In the genomic region with DNA sequence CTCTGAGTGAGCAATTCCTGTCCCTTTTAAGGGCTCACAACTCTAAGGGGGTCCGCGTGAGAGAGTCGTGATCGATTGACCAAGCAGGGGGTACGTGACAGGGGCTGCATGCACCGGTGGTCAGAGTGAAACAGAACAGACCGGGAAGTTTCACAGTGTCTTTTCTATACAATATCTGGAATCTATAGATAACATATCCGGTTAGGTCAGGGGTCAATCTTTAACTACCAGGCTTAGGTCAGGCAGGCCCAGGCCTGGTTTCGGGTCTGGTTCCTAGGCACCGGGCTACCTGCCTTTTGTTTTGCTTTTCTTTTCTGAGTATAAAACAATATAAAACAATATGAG, we compare ENCODE assay signal across 9 cellular contexts. TPM values are rescaled to one million over a fixed set of nuclear protein-coding genes. Genes with fewer than 3 reads are reported as not detected.
DNase-seq lines count a peak whose midpoint lies in the region; ATAC-seq, FAIRE-seq and TF ChIP-seq lines count a peak whose summit lies in the region.
"Not testable (repeated sequence)": the region's sequence is repeated elsewhere in the genome, so short reads cannot be mapped to it uniquely, and the experiment has no call there.
"Had no signal": no experiment of that assay in that cellular context is flagged by ENCODE, and none has a peak within 500 bp of the region (broad histone marks: within the 10 kb centered on the region; RNA-seq: fewer than 3 reads in every experiment).

No MANE protein-coding gene starts in this region.

- H3K27ac Mint-ChIP-seq in GM23338; chondrocyte (ENCODE audit: unreplicated experiment): not testable (repeated sequence)
- H3K27ac Mint-ChIP-seq in WTC11 (peak overlapping the region; percentile 69), glutamatergic neuron (ENCODE audit: unreplicated experiment) (peak overlapping the region; percentile 4), nephron progenitor cell (peak overlapping the region; percentile 23)
- peak overlapping the region; percentile 21 for H3K27ac Mint-ChIP-seq in stimulated activated effector memory CD8-positive, alpha-beta T cell treated with anti-CD3 and anti-CD28 coated beads, Interleukin-12 subunit alpha, Interleukin-12 subunit beta, amount 100 ng/mL, for 72 hours

- H3K4me2 ChIP-seq in GM23338: peak overlapping the region; percentile 60; the same call in 1 of the 2 replicates

- FAIRE-seq in GM18507 (lab: Jason Lieb, UNC): peak; percentile 75

- H3K4me1 Mint-ChIP-seq in GM23338 (peaks cover 52% of the 10 kb centered on the region), WTC11 (peaks cover 61% of the 10 kb centered on the region), glutamatergic neuron (ENCODE audit: low read depth, unreplicated experiment) (peaks cover 38% of the 10 kb centered on the region), nephron progenitor cell (peaks cover 31% of the 10 kb centered on the region)
- not testable (repeated sequence) for H3K4me1 Mint-ChIP-seq in chondrocyte (ENCODE audit: low read depth); stimulated activated effector memory CD8-positive, alpha-beta T cell treated with anti-CD3 and anti-CD28 coated beads, Interleukin-12 subunit alpha, Interleukin-12 subunit beta, amount 100 ng/mL, for 72 hours

- H3K9me3 ChIP-seq in HUES6 (ENCODE audit: control insufficient read depth, insufficient read depth, low read depth, low read length): peaks cover 15% of the 10 kb centered on the region; the same call in 1 of the 2 replicates

- not testable (repeated sequence) for H3K27ac ChIP-seq in GM23338 (ENCODE audit: low read depth)
- H3K27ac ChIP-seq in HUES6 (ENCODE audit: low read depth, low read length): peak overlapping the region; percentile 62; the same call in 1 of the 2 replicates

- H3K9me3 Mint-ChIP-seq in GM23338 (peaks cover 40% of the 10 kb centered on the region), WTC11 (peaks cover 26% of the 10 kb centered on the region), nephron progenitor cell (peaks cover 10% of the 10 kb centered on the region)
- H3K9me3 Mint-ChIP-seq in chondrocyte (ENCODE audit: low read depth); glutamatergic neuron (ENCODE audit: unreplicated experiment); stimulated activated effector memory CD8-positive, alpha-beta T cell treated with anti-CD3 and anti-CD28 coated beads, Interleukin-12 subunit alpha, Interleukin-12 subunit beta, amount 100 ng/mL, for 72 hours: not testable (repeated sequence)

- H3K36me3 Mint-ChIP-seq in GM23338 (ENCODE audit: low read depth): peaks cover 35% of the 10 kb centered on the region
- H3K36me3 Mint-ChIP-seq in WTC11: peaks cover 34% of the 10 kb centered on the region
- not testable (repeated sequence) for H3K36me3 Mint-ChIP-seq in chondrocyte (ENCODE audit: low read depth); glutamatergic neuron (ENCODE audit: unreplicated experiment); nephron progenitor cell (ENCODE audit: low read depth); stimulated activated effector memory CD8-positive, alpha-beta T cell treated with anti-CD3 and anti-CD28 coated beads, Interleukin-12 subunit alpha, Interleukin-12 subunit beta, amount 100 ng/mL, for 72 hours

- H2AFZ ChIP-seq in GM23338: peak overlapping the region; percentile 48; the same call in 1 of the 2 replicates

- TF ChIP-seq CTCF in GM23338 (conservative IDR thresholded peaks at IDR 0.05; ENCODE audit: low read depth in 2 of 2); WTC11 (IDR thresholded peaks at IDR 0.05); chondrocyte (IDR thresholded peaks at IDR 0.05); glutamatergic neuron (IDR thresholded peaks at IDR 0.05; ENCODE audit: partially characterized antibody, unreplicated experiment); nephron progenitor cell (IDR thresholded peaks at IDR 0.05): not testable (repeated sequence)

- not testable (repeated sequence) for H4K20me1 ChIP-seq in GM23338 (replicated peaks; ENCODE audit: insufficient read depth)

- H3K9ac ChIP-seq in HUES6 (ENCODE audit: low read length): peak overlapping the region; percentile 48

- not testable (repeated sequence) for H3K4me3 Mint-ChIP-seq in GM23338; WTC11; glutamatergic neuron (ENCODE audit: unreplicated experiment); nephron progenitor cell; stimulated activated effector memory CD8-positive, alpha-beta T cell treated with anti-CD3 and anti-CD28 coated beads, Interleukin-12 subunit alpha, Interleukin-12 subunit beta, amount 100 ng/mL, for 72 hours
- H3K4me3 Mint-ChIP-seq in chondrocyte (ENCODE audit: unreplicated experiment): peak overlapping the region; percentile 50

- POLR2A ChIA-PET in WTC11 (lab: Charles Lee): interaction anchor here (0.6 kb wide), 1 partner anchor 78 kb away, joined by 4 read pairs; no protein-coding TSS in a partner anchor

- not testable (repeated sequence) for H3K27me3 ChIP-seq in GM23338 (ENCODE audit: insufficient read depth); HUES6 (ENCODE audit: control insufficient read depth, insufficient read depth, low read length)

- H3K79me2 ChIP-seq in GM23338 (replicated peaks; ENCODE audit: insufficient read depth): not testable (repeated sequence)

- not testable (repeated sequence) for ATAC-seq in GM23338; WTC11; stimulated activated effector memory CD8-positive, alpha-beta T cell treated with anti-CD3 and anti-CD28 coated beads, Interleukin-12 subunit alpha, Interleukin-12 subunit beta, amount 100 ng/mL, for 72 hours

- not testable (repeated sequence) for H3K9me2 ChIP-seq in GM23338 (ENCODE audit: insufficient read depth)

- H3K4me3 ChIP-seq in GM23338; HUES6 (ENCODE audit: low read depth, low read length): not testable (repeated sequence)

- H3K27me3 Mint-ChIP-seq in GM23338 (ENCODE audit: insufficient read depth, low read depth, poor library complexity); WTC11 (ENCODE audit: low read depth); chondrocyte (ENCODE audit: low read depth); glutamatergic neuron (ENCODE audit: unreplicated experiment); nephron progenitor cell (ENCODE audit: low read depth, poor library complexity): not testable (repeated sequence)

- not testable (repeated sequence) for H3F3A ChIP-seq in GM23338 (replicated peaks; ENCODE audit: low read depth)

- CTCF ChIA-PET in WTC11 (lab: Charles Lee): interaction anchor here (0.9 kb wide), 1 partner anchor 632 kb away, joined by 3 read pairs; no protein-coding TSS in a partner anchor

- H3K36me3 ChIP-seq in GM23338 (ENCODE audit: insufficient read depth): peaks cover 12% of the 10 kb centered on the region; the same call in 1 of the 2 replicates
- not testable (repeated sequence) for H3K36me3 ChIP-seq in HUES6 (ENCODE audit: control insufficient read depth, insufficient read depth, low read length)

- peaks cover 41% of the 10 kb centered on the region for H3K4me1 ChIP-seq in GM23338 (ENCODE audit: insufficient read depth)
- peaks cover 53% of the 10 kb centered on the region for H3K4me1 ChIP-seq in HUES6 (ENCODE audit: control insufficient read depth, insufficient read depth, low read length)

- DNase-seq in GM18507 (ENCODE audit: extremely low spot score, insufficient read length, low read depth); GM23338 (ENCODE audit: low spot score); WTC11 (ENCODE audit: low spot score); chondrocyte (ENCODE audit: low spot score); glutamatergic neuron; nephron progenitor cell; stimulated activated effector memory CD8-positive, alpha-beta T cell treated with anti-CD3 and anti-CD28 coated beads, Interleukin-12 subunit alpha, Interleukin-12 subunit beta, amount 100 ng/mL, for 72 hours (ENCODE audit: low spot score in 2 of 2): not testable (repeated sequence)

RNA-seq across cellular contexts. Expression of gene MYO3B, which starts 35.3 kb away (rescaled TPM):
- total RNA-seq in GM23338 (2014; rRNA removed; shearing (Covaris generic)): 0.19 and 0.42 TPM in 2 replicates
- 0.10 TPM in 1 of 2 replicates, not detected in the other for polyA plus RNA-seq in GM23338 (2016; fragmentation: Nextera tagmentation; extraction: Ambion mirVana)
- total RNA-seq in WTC11 (2021) (0.44 to 0.62 TPM (median 0.50 TPM) in 3 replicates), chondrocyte (not detected in 3 replicates), glutamatergic neuron (ENCODE audit: unreplicated experiment) (0.22 TPM)
- total RNA-seq: Right ventricle myocardium inferior had no signal
